10 cellular contexts compared by ENCODE assay signal in the genomic region with DNA sequence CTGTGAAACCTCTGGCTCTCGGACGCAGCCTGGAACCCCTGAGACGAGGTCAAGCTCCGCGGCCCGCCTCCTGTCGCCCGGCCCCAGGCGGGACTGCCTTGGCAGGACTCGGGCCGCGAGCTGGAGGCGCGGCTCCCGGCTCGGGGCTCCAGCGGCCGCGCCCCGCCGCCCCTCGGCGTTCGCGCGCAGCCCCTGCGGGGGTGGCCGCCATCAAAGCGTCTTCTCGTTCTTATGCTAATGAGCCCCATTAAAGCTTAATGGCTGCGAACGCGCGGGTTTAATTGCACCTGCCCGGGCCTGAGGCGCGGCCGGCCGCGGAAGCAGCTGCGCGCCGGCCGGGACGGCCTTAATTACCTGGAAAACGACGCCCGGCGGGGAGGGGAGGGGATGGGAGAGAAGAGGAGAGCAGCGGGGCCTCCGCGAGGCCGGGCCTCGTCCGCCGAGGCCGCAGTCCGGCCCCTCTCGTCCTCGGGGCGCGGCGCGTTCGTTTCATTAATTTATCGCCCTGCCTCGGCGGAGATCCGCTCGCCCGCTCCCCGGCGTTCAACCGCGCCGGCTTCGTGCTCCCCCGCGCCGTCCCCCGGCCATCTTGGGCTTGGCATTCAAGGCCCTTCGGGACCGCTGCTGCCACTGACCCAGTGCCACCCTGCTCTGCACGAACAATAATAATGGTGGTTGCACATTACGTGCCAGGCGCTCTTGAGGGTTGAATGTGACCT. TPM values are rescaled to one million over a fixed set of nuclear protein-coding genes. Genes with fewer than 3 reads are reported as not detected.
DNase-seq lines count a peak whose midpoint lies in the region; ATAC-seq and TF ChIP-seq lines count a peak whose summit lies in the region.
"Had no signal": no experiment of that assay in that cellular context is flagged by ENCODE, and none has a peak within 500 bp of the region (broad histone marks: within the 10 kb centered on the region; RNA-seq: fewer than 3 reads in every experiment).

No MANE protein-coding gene starts in this region.

- ATAC-seq in natural killer cell: peak in 1 of 3 donors; percentile 44
- ATAC-seq in natural killer cell treated with Interleukin-12 subunit alpha and Interleukin-12 subunit beta and Interleukin-15 and Interleukin-18, amount 100 ng/mL, for 72 hours: no peak

- TF ChIP-seq CTCF in natural killer cell (IDR thresholded peaks at IDR 0.05) (no peak), neural crest cell (conservative IDR thresholded peaks at IDR 0.05) (no peak), GM13976 (IDR thresholded peaks at IDR 0.05; ENCODE audit: borderline replicate concordance, control extremely low read depth, extremely low read depth, insufficient read depth, missing control alignments) (no peak)

- H3K36me3 Mint-ChIP-seq in natural killer cell (no peaks in the 10 kb centered on the region), neural crest cell (ENCODE audit: low read depth) (no peaks in the 10 kb centered on the region)
- no peaks in the 10 kb centered on the region for H3K36me3 Mint-ChIP-seq in natural killer cell treated with Interleukin-12 subunit alpha and Interleukin-12 subunit beta and Interleukin-15 and Interleukin-18, amount 100 ng/mL, for 72 hours

- H3K27me3 Mint-ChIP-seq in natural killer cell (ENCODE audit: low read depth in 2 of 2): no peaks in the 10 kb centered on the region
- no peaks in the 10 kb centered on the region for H3K27me3 Mint-ChIP-seq in natural killer cell treated with Interleukin-12 subunit alpha and Interleukin-12 subunit beta and Interleukin-15 and Interleukin-18, amount 100 ng/mL, for 72 hours
- peaks cover 8% of the 10 kb centered on the region for H3K27me3 Mint-ChIP-seq in neural crest cell (ENCODE audit: low read depth)

- in situ Hi-C loops in GM13976 (cut with MboI; ENCODE audit: low sequenced_read_pairs, unreplicated experiment): no loop called here

- H3K27me3 ChIP-seq in esophagus (ENCODE audit: control insufficient read depth in 1 of 2, insufficient read depth in 2 of 2, low read length in 2 of 2): no peaks in the 10 kb centered on the region

- H3K27ac Mint-ChIP-seq in natural killer cell (no peak overlapping the region), neural crest cell (ENCODE audit: unreplicated experiment) (no peak overlapping the region)
- H3K27ac Mint-ChIP-seq in natural killer cell treated with Interleukin-12 subunit alpha and Interleukin-12 subunit beta and Interleukin-15 and Interleukin-18, amount 100 ng/mL, for 72 hours: peak overlapping the region in 1 of 2 donors; percentile 71

- DNase-seq in natural killer cell (no peak), neural crest cell (ENCODE audit: low read depth, low spot score) (no peak), GM13976 (ENCODE audit: low spot score) (no peak), HUDEP-2 (lab: John Stamatoyannopoulos, UW; ENCODE audit: unreplicated experiment in 76 of 76) (no peak), SHP77 (lab: John Stamatoyannopoulos, UW) (no peak)
- DNase-seq in natural killer cell treated with Interleukin-12 subunit alpha and Interleukin-12 subunit beta and Interleukin-15 and Interleukin-18, amount 100 ng/mL, for 72 hours (ENCODE audit: low spot score): no peak
- no peak for DNase-seq in stimulated activated naive CD4-positive, alpha-beta T cell treated with Interleukin-2 at 50 U/mL for 16 hours (lab: John Stamatoyannopoulos, UW)
- DNase-seq: amygdala; stimulated activated CD4-positive, alpha-beta T cell treated with anti-CD3 and anti-CD28 coated beads, Interleukin-2, amount 100 ng/mL, for 24 hours had no signal

- peak overlapping the region; percentile 17 to 63 for H3K27ac ChIP-seq in esophagus (ENCODE audit: low read depth in 2 of 2, low read length in 1 of 2)

- H3K4me1 ChIP-seq in esophagus (ENCODE audit: control insufficient read depth in 2 of 2, insufficient read depth in 2 of 2, low read length in 1 of 2): peaks cover 19 to 61% of the 10 kb centered on the region in 2 donors

- 30 to 32% methylated on average over 81 to 86 of the region's 86 CpGs for WGBS in esophagus, 2 donors

- peak overlapping the region; percentile 7 to 18 for H3K4me3 ChIP-seq in esophagus (ENCODE audit: low read depth in 1 of 2, low read length in 2 of 2)

- no peaks in the 10 kb centered on the region for H3K9me3 Mint-ChIP-seq in natural killer cell
- H3K9me3 Mint-ChIP-seq in natural killer cell treated with Interleukin-12 subunit alpha and Interleukin-12 subunit beta and Interleukin-15 and Interleukin-18, amount 100 ng/mL, for 72 hours: no peaks in the 10 kb centered on the region
- H3K9me3 Mint-ChIP-seq in neural crest cell: no peaks in the 10 kb centered on the region

- H3K4me3 Mint-ChIP-seq in natural killer cell (peak overlapping the region; percentile 37), neural crest cell (peak overlapping the region; percentile 75)
- no peak overlapping the region for H3K4me3 Mint-ChIP-seq in natural killer cell treated with Interleukin-12 subunit alpha and Interleukin-12 subunit beta and Interleukin-15 and Interleukin-18, amount 100 ng/mL, for 72 hours

- H3K9me3 ChIP-seq in esophagus (ENCODE audit: control insufficient read depth in 2 of 2, insufficient read depth in 1 of 2, low read depth in 1 of 2, low read length in 1 of 2): no peaks in the 10 kb centered on the region

- H3K4me1 Mint-ChIP-seq in natural killer cell (peaks cover 24 to 64% of the 10 kb centered on the region in 2 donors), neural crest cell (peaks cover 70% of the 10 kb centered on the region)
- peaks cover 15 to 36% of the 10 kb centered on the region in 2 donors for H3K4me1 Mint-ChIP-seq in natural killer cell treated with Interleukin-12 subunit alpha and Interleukin-12 subunit beta and Interleukin-15 and Interleukin-18, amount 100 ng/mL, for 72 hours (ENCODE audit: low read depth in 2 of 2)

- intact Hi-C loops in natural killer cell (cut with micrococcal nuclease): no loop called here

- H3K36me3 ChIP-seq in esophagus (ENCODE audit: control insufficient read depth in 2 of 2, insufficient read depth in 2 of 2, low read length in 1 of 2): peaks cover 0 to 2% of the 10 kb centered on the region in 2 donors

RNA-seq across cellular contexts. Expression of gene RAI1, which starts 19.2 kb away (rescaled TPM):
- 10 to 100 TPM; 39.8 to 55.0 (median 49.4) TPM for total RNA-seq in natural killer cell
- total RNA-seq in natural killer cell treated with Interleukin-12 subunit alpha and Interleukin-12 subunit beta and Interleukin-15 and Interleukin-18, amount 100 ng/mL, for 72 hours: 10 to 100 TPM; 15.8 to 31.0 TPM
- 10 to 100 TPM; 10.7 to 14.4 TPM for polyA plus RNA-seq in esophagus
- total RNA-seq in neural crest cell: 53.6 and 54.0 TPM in 2 replicates
